Comparison of ENCODE assay signal across 9 cellular contexts in genomic region chr5:157607371-157608161, GRCh38. TPM values are rescaled to one million over a fixed set of nuclear protein-coding genes. Genes with fewer than 3 reads are reported as not detected.
DNase-seq lines count a peak whose midpoint lies in the region; ATAC-seq and TF ChIP-seq lines count a peak whose summit lies in the region.
"Had no signal": no experiment of that assay in that cellular context is flagged by ENCODE, and none has a peak within 500 bp of the region (broad histone marks: within the 10 kb centered on the region; RNA-seq: fewer than 3 reads in every experiment).

No MANE protein-coding gene starts in this region.

- CTCF ChIA-PET in RWPE1 (lab: Yijun Ruan, JAX) = interaction anchor here (0.5 to 0.7 kb wide), 5 partner anchors 64 to 677 kb away, joined by 3 to 7 read pairs (median 3); partner anchors contain the start of gene C5orf52

- no peaks in the 10 kb centered on the region for H3K9me3 Mint-ChIP-seq in activated naive CD8-positive, alpha-beta T cell treated with anti-CD3 and anti-CD28 coated beads, Interleukin-2, amount 10 ng/mL, durations not matched to agents 7 days and 5 days

- H3K27ac Mint-ChIP-seq in activated naive CD8-positive, alpha-beta T cell treated with anti-CD3 and anti-CD28 coated beads, Interleukin-2, amount 10 ng/mL, durations not matched to agents 7 days and 5 days = peak overlapping the region; percentile 90

- H3K9me3 ChIP-seq in skeletal muscle satellite cell (replicated peaks; ENCODE audit: low read length) = no peaks in the 10 kb centered on the region
- H3K9me3 ChIP-seq: thoracic aorta had no signal

- H3K9ac ChIP-seq in skeletal muscle satellite cell (ENCODE audit: low read depth, low read length) = peak overlapping the region; percentile 49

- DNase-seq in activated gamma-delta T cell treated with Interleukin-2 at 50 U/mL for 16 hours (peak; percentile 60), activated gamma-delta T cell (lab: John Stamatoyannopoulos, UW) (no peak), RWPE1 (ENCODE audit: low spot score) (peak; percentile 76), anterior cingulate cortex (lab: John Stamatoyannopoulos, UW) (no peak), NCI-H2171 (lab: John Stamatoyannopoulos, UW) (no peak)
- peak; percentile 61 for DNase-seq in activated naive CD8-positive, alpha-beta T cell treated with anti-CD3 and anti-CD28 coated beads, Interleukin-2, amount 10 ng/mL, durations not matched to agents 7 days and 5 days

- POLR2A ChIA-PET in RWPE1 (lab: Yijun Ruan, JAX; ENCODE audit: low non-redundant PET) = interaction anchor here (0.6 kb wide), 1 partner anchor 89 kb away, joined by 3 read pairs; no protein-coding TSS in a partner anchor
- POLR2A ChIA-PET in activated naive CD8-positive, alpha-beta T cell treated with anti-CD3 and anti-CD28 coated beads, Interleukin-2, amount 10 ng/mL, durations not matched to agents 7 days and 5 days (lab: Charles Lee) = interaction anchor here (0.6 to 2.4 kb wide), 4 partner anchors 7 to 36 kb away, joined by 3 to 7 read pairs (median 4); no protein-coding TSS in a partner anchor

- peak overlapping the region; percentile 18 for H3K4me2 ChIP-seq in skeletal muscle satellite cell (ENCODE audit: low read length)

- H3K36me3 ChIP-seq in skeletal muscle satellite cell (ENCODE audit: insufficient read depth, low read length) = no peaks in the 10 kb centered on the region
- H3K36me3 ChIP-seq: thoracic aorta had no signal

- peaks cover 64% of the 10 kb centered on the region for H3K4me1 ChIP-seq in skeletal muscle satellite cell (ENCODE audit: control insufficient read depth, insufficient read depth, low read length)

- H3K27ac ChIP-seq in RWPE1 = peak overlapping the region; percentile 54; the same call in 1 of the 2 replicates

- H3K36me3 Mint-ChIP-seq in activated naive CD8-positive, alpha-beta T cell treated with anti-CD3 and anti-CD28 coated beads, Interleukin-2, amount 10 ng/mL, durations not matched to agents 7 days and 5 days = no peaks in the 10 kb centered on the region

- no peaks in the 10 kb centered on the region for H3K27me3 ChIP-seq in skeletal muscle satellite cell (ENCODE audit: control insufficient read depth, insufficient read depth, low read length)

- peak; percentile 78 for ATAC-seq in activated naive CD8-positive, alpha-beta T cell treated with anti-CD3 and anti-CD28 coated beads, Interleukin-2, amount 10 ng/mL, durations not matched to agents 7 days and 5 days (ENCODE audit: low read depth)
- ATAC-seq in HG02870 (IDR thresholded peaks at IDR 0.05; ENCODE audit: unreplicated experiment) = no peak

- no peak for TF ChIP-seq CTCF in RWPE1 (conservative IDR thresholded peaks at IDR 0.05; ENCODE audit: low read depth)

- no peaks in the 10 kb centered on the region for H3K27me3 Mint-ChIP-seq in activated naive CD8-positive, alpha-beta T cell treated with anti-CD3 and anti-CD28 coated beads, Interleukin-2, amount 10 ng/mL, durations not matched to agents 7 days and 5 days

- peaks cover 54% of the 10 kb centered on the region for H3K4me1 Mint-ChIP-seq in activated naive CD8-positive, alpha-beta T cell treated with anti-CD3 and anti-CD28 coated beads, Interleukin-2, amount 10 ng/mL, durations not matched to agents 7 days and 5 days

- H3K4me3 ChIP-seq in skeletal muscle satellite cell (ENCODE audit: low read length) = no peak overlapping the region
- H3K4me3 ChIP-seq: thoracic aorta had no signal

- H3K4me3 Mint-ChIP-seq in activated naive CD8-positive, alpha-beta T cell treated with anti-CD3 and anti-CD28 coated beads, Interleukin-2, amount 10 ng/mL, durations not matched to agents 7 days and 5 days = peak overlapping the region; percentile 56

RNA-seq across cellular contexts. Expression of gene ADAM19, which starts 32.0 kb away (rescaled TPM):
- 10 to 100 TPM; 28.3 to 29.0 TPM for total RNA-seq in activated naive CD8-positive, alpha-beta T cell treated with anti-CD3 and anti-CD28 coated beads, Interleukin-2, amount 10 ng/mL, durations not matched to agents 7 days and 5 days
- 0.76 and 7.6 TPM in 2 replicates for total RNA-seq in skeletal muscle satellite cell (2012; rRNA removed)

RNA-seq across cellular contexts. Expression of gene SOX30, which starts 44.7 kb away (rescaled TPM):
- under 1 TPM in 1 of 2 experiments, not detected in 1; 0.09 TPM for total RNA-seq in activated naive CD8-positive, alpha-beta T cell treated with anti-CD3 and anti-CD28 coated beads, Interleukin-2, amount 10 ng/mL, durations not matched to agents 7 days and 5 days
- total RNA-seq in skeletal muscle satellite cell (2012; rRNA removed) = under 0.01 TPM in 1 of 2 replicates, not detected in the other
- total RNA-seq: thoracic aorta had no signal

Comparison
In these comparisons a context has a peak if more than half of its experiments do, and no peak if none do; other contexts are left out.
1. DNase-seq: peak in activated gamma-delta T cell treated with Interleukin-2 at 50 U/mL for 16 hours (single experiment), RWPE1 (single experiment) and activated naive CD8-positive, alpha-beta T cell treated with anti-CD3 and anti-CD28 coated beads, Interleukin-2, amount 10 ng/mL, durations not matched to agents 7 days and 5 days (single experiment); none in activated gamma-delta T cell (single experiment), anterior cingulate cortex (0 of 58) and NCI-H2171 (single experiment).